Comparison of ENCODE assay signal across 1 cellular context in the genomic region with DNA sequence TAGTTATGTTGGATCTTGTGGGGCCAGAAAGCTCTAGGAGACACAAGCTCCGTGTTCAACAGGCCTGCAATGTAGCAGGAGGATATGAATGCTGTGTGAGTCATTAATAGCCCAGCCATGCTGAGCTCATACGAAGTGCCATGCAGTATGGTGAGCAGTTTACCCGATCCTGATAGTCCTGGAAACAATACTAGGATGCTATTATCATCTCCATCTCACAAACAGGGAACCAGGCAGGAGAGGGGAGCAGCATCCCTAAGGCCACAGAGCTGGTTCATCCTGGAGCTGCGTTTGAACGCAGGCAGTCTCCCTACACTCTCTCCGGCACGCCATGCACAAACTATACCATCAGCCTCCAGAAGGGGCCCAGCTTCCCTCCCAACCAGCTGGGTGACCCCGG.
TF ChIP-seq lines count a peak whose summit lies in the region.

No MANE protein-coding gene starts in this region.

TF ChIP-seq in K562, 482 proteins besides CTCF, POLR2A, EP300 and RAD21 (continued from another document):
- TF ChIP-seq, protein P1, sequence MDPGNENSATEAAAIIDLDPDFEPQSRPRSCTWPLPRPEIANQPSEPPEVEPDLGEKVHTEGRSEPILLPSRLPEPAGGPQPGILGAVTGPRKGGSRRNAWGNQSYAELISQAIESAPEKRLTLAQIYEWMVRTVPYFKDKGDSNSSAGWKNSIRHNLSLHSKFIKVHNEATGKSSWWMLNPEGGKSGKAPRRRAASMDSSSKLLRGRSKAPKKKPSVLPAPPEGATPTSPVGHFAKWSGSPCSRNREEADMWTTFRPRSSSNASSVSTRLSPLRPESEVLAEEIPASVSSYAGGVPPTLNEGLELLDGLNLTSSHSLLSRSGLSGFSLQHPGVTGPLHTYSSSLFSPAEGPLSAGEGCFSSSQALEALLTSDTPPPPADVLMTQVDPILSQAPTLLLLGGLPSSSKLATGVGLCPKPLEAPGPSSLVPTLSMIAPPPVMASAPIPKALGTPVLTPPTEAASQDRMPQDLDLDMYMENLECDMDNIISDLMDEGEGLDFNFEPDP (CRISPR knock-in tag; IDR thresholded peaks at IDR 0.05): no peak
- TF ChIP-seq MTF1 (CRISPR knock-in tag; IDR thresholded peaks at IDR 0.05; ENCODE audit: borderline replicate concordance) (no peak), TBP (optimal IDR thresholded peaks at IDR 0.05; ENCODE audit: low read depth, low read length) (no peak), CCAR2 (IDR thresholded peaks at IDR 0.05; ENCODE audit: low read depth, low read length) (no peak), POLR3G (IDR thresholded peaks at IDR 0.05; ENCODE audit: extremely low read depth, insufficient read length, insufficient replicate concordance) (no peak), TBL1XR1 (IDR thresholded peaks at IDR 0.05; ENCODE audit: low read length in 2 of 2) (no peak)
TF ChIP-seq in K562: peak in this region for 1.
